ENCODE assay signal across 23 cellular contexts in genomic region chrX:124274438-124275166, GRCh38. TPM values are rescaled to one million over a fixed set of nuclear protein-coding genes. Genes with fewer than 3 reads are reported as not detected.
A peak's percentile ranks its signal among the peaks of the same experiment; 100 is the strongest.
DNase-seq lines count a peak whose midpoint lies in the region; ATAC-seq and TF ChIP-seq lines count a peak whose summit lies in the region.
"Had no signal": no experiment of that assay in that cellular context is flagged by ENCODE, and none has a peak within 500 bp of the region (broad histone marks: within the 10 kb centered on the region; RNA-seq: fewer than 3 reads in every experiment).

No MANE protein-coding gene starts in this region.

- H3K4me3 ChIP-seq in WERI-Rb-1 (ENCODE audit: low read depth, low read length) (no peak overlapping the region), upper lobe of right lung (no peak overlapping the region)

- H3K27me3 Mint-ChIP-seq in immature natural killer cell (ENCODE audit: low read depth in 3 of 3): peaks cover 0 to 3% (median 1%) of the 10 kb centered on the region in 3 donors

- peaks cover 3% of the 10 kb centered on the region for H3K9me3 ChIP-seq in WERI-Rb-1 (ENCODE audit: severe bottlenecking)
- no peaks in the 10 kb centered on the region for H3K9me3 ChIP-seq in upper lobe of right lung

- intact Hi-C loops in Right ventricle myocardium superior (cut with DNase I): no loop called here
- intact Hi-C loops in cardiac septum (cut with DNase I): no loop called here
- intact Hi-C loops in upper lobe of right lung (cut with DNase I): no loop called here

- no peak overlapping the region for H3K4me3 Mint-ChIP-seq in immature natural killer cell

- H3K4me1 Mint-ChIP-seq in immature natural killer cell: peaks cover 3 to 5% of the 10 kb centered on the region in 2 donors

- H3K36me3 ChIP-seq in WERI-Rb-1 (no peaks in the 10 kb centered on the region), upper lobe of right lung (no peaks in the 10 kb centered on the region)

- ATAC-seq in Right ventricle myocardium superior (ENCODE audit: poor library complexity) (peak; percentile 87), upper lobe of right lung (no peak)
- ATAC-seq: left lobe of liver had no signal

- no peaks in the 10 kb centered on the region for H3K9me3 Mint-ChIP-seq in immature natural killer cell

- peak overlapping the region in 2 of 6 donors; percentile 7 to 23 for H3K27ac Mint-ChIP-seq in immature natural killer cell

- H3K4me1 ChIP-seq in upper lobe of right lung: no peaks in the 10 kb centered on the region

- TF ChIP-seq CTCF in WERI-Rb-1 (IDR thresholded peaks at IDR 0.05; ENCODE audit: low read depth, low read length) (no peak), upper lobe of right lung (IDR thresholded peaks at IDR 0.05) (no peak)

- H3K27ac ChIP-seq in WERI-Rb-1 (no peak overlapping the region), upper lobe of right lung (no peak overlapping the region)

- DNase-seq in Right ventricle myocardium superior (peak; percentile 40), cardiac septum (ENCODE audit: low spot score) (no peak), RPMI7951 (ENCODE audit: low read depth) (peak; percentile 6), iPS-NIHi11 (ENCODE audit: low spot score) (peak; percentile 2), WERI-Rb-1 (no peak), hippocampal formation (lab: John Stamatoyannopoulos, UW) (no peak), upper lobe of right lung (no peak), immature natural killer cell (no peak)
- DNase-seq: activated effector memory CD4-positive, alpha-beta T cell treated with Interleukin-2 at 50 U/mL for 16 hours; amniotic stem cell; H7; IMR-90; NCI-H1092; NCI-H2171; SHP77; small intestine; stimulated activated CD4-positive, alpha-beta T cell treated with anti-CD3 and anti-CD28 coated beads, Interleukin-4, amount 100 ng/mL, for 4 hours; stimulated activated CD8-positive, alpha-beta memory T cell treated with anti-CD3 and anti-CD28 coated beads, Interleukin-4, amount 100 ng/mL, for 48 hours had no signal

- peaks cover 45% of the 10 kb centered on the region for H3K27me3 ChIP-seq in WERI-Rb-1 (ENCODE audit: insufficient read depth, low read depth, severe bottlenecking)
- H3K27me3 ChIP-seq in upper lobe of right lung: no peaks in the 10 kb centered on the region

- H3K36me3 Mint-ChIP-seq in immature natural killer cell: no peaks in the 10 kb centered on the region

RNA-seq across cellular contexts. Expression of gene TEX13D, which starts 57.9 kb away (rescaled TPM):
- total RNA-seq in Right ventricle myocardium superior (not detected), cardiac septum (not detected), upper lobe of right lung (not detected)
- not detected in 2 replicates for total RNA-seq in RPMI7951 (2014; rRNA removed; shearing (Covaris generic))
- not detected for polyA plus RNA-seq in immature natural killer cell
- total RNA-seq: fibroblast of villous mesenchyme; H7; IMR-90; left lobe of liver; mucosa of gallbladder; osteocyte; T-helper 1 cell treated with Interleukin-12 subunit alpha and Interleukin-12 subunit beta and Interleukin-4 antibody, amounts not matched to agents 30 ng/mL and 1 ng/mL, for 36 hours had no signal
- polyA plus RNA-seq: IMR-90, small intestine had no signal

Comparison
In these comparisons a context has a peak if more than half of its experiments do, and no peak if none do; other contexts are left out.
1. DNase-seq: peak in Right ventricle myocardium superior (single experiment), RPMI7951 (single experiment) and iPS-NIHi11 (single experiment); none in cardiac septum (single experiment), WERI-Rb-1 (single experiment), hippocampal formation (0 of 2), upper lobe of right lung (single experiment) and immature natural killer cell (0 of 3).